In genomic region chr1:221203224-221204054, GRCh38 we compare ENCODE assay signal across 8 cellular contexts.
DNase-seq lines count a peak whose midpoint lies in the region; ATAC-seq and TF ChIP-seq lines count a peak whose summit lies in the region.

No MANE protein-coding gene starts in this region.

- TF ChIP-seq POLR2A in sigmoid colon (IDR thresholded peaks at IDR 0.05) = no peak

- no peaks in the 10 kb centered on the region for H3K27me3 ChIP-seq in ascending aorta
- no peaks in the 10 kb centered on the region for H3K27me3 ChIP-seq in sigmoid colon

- WGBS in sigmoid colon, 2 donors = 26 to 27% methylated on average over 3 of the region's 3 CpGs

- TF ChIP-seq CTCF in ascending aorta (IDR thresholded peaks at IDR 0.05) (peak; percentile 38 to 87 (median 74)), sigmoid colon (IDR thresholded peaks at IDR 0.05) (peak; percentile 46 to 88 (median 72))

- TF ChIP-seq EP300 in sigmoid colon (IDR thresholded peaks at IDR 0.05) = no peak

- intact Hi-C loops in ascending aorta (cut with DNase I) = loop anchor here (1.0 to 2.0 kb wide), 2 partner anchors 329 to 393 kb away; no protein-coding TSS in a partner anchor
- intact Hi-C loops in sigmoid colon (cut with DNase I) = loop anchor here (2.0 to 5.0 kb wide), 4 partner anchors 171 to 391 kb away; no protein-coding TSS in a partner anchor

- no peak overlapping the region for H3K4me3 ChIP-seq in ascending aorta
- H3K4me3 ChIP-seq in sigmoid colon = no peak overlapping the region

- ATAC-seq in GM21576 (IDR thresholded peaks at IDR 0.05; ENCODE audit: unreplicated experiment) = peak; percentile 69
- no peak for ATAC-seq in GM19397 (IDR thresholded peaks at IDR 0.05; ENCODE audit: unreplicated experiment)

- H3K4me1 ChIP-seq in ascending aorta (peaks cover 0 to 4% of the 10 kb centered on the region in 2 donors), sigmoid colon (peaks cover 0 to 30% (median 14%) of the 10 kb centered on the region in 4 donors)

- peak overlapping the region; percentile 31 to 45 for H3K27ac ChIP-seq in ascending aorta
- peak overlapping the region; percentile 54 to 70 (median 62) for H3K27ac ChIP-seq in sigmoid colon

- H3K9me3 ChIP-seq in ascending aorta (no peaks in the 10 kb centered on the region), sigmoid colon (no peaks in the 10 kb centered on the region)

- DNase-seq in DMS114 treated with DMSO at 0.1 percent for 48 hours (lab: John Stamatoyannopoulos, UW; ENCODE audit: unreplicated experiment) (peak; percentile 29), M059J (ENCODE audit: low read depth) (peak; percentile 75), T follicular helper cell (ENCODE audit: low read depth) (peak; percentile 33), ascending aorta (ENCODE audit: low spot score in 2 of 2) (peak; percentile 20 to 86), hippocampal formation (lab: John Stamatoyannopoulos, UW) (peak; percentile 45 to 64), sigmoid colon (peak; percentile 88)

- H3K36me3 ChIP-seq in ascending aorta (no peaks in the 10 kb centered on the region), sigmoid colon (no peaks in the 10 kb centered on the region)

Comparison
In these comparisons a context has a peak if more than half of its experiments do, and no peak if none do; other contexts are left out.
1. DNase-seq: peak in every context shown above with its lines; median percentile 88 in sigmoid colon; 75 in M059J; 54 in hippocampal formation; 53 in ascending aorta; 33 in T follicular helper cell; 29 in DMS114 treated with DMSO at 0.1 percent for 48 hours.